Comparison of ENCODE assay signal across 9 cellular contexts in genomic region chr4:136864580-136865185, GRCh38.
A peak's percentile ranks its signal among the peaks of the same experiment; 100 is the strongest.
DNase-seq lines count a peak whose midpoint lies in the region; ATAC-seq, FAIRE-seq and TF ChIP-seq lines count a peak whose summit lies in the region.
"Had no signal": no experiment of that assay in that cellular context is flagged by ENCODE, and none has a peak within 500 bp of the region (broad histone marks: within the 10 kb centered on the region; RNA-seq: fewer than 3 reads in every experiment).

No MANE protein-coding gene starts in this region.

- H3K36me3 ChIP-seq in right atrium auricular region, result no peaks in the 10 kb centered on the region
- H3K36me3 ChIP-seq in small intestine (ENCODE audit: control insufficient read depth in 2 of 2, insufficient read depth in 2 of 2, low read length in 2 of 2), result no peaks in the 10 kb centered on the region

- H3K4me1 ChIP-seq in right atrium auricular region, result peaks cover 0 to 5% of the 10 kb centered on the region in 2 donors
- no peaks in the 10 kb centered on the region for H3K4me1 ChIP-seq in small intestine (ENCODE audit: control insufficient read depth in 2 of 2, insufficient read depth in 1 of 2, low read depth in 1 of 2, low read length in 1 of 2)

- 2 to 4% (median 3%) methylated on average over 2 of the region's 2 CpGs for WGBS in small intestine, 3 donors

- peak; percentile 61 for DNase-seq in DMS153 (lab: John Stamatoyannopoulos, UW)
- peak; percentile 2 for DNase-seq in GM19239 (ENCODE audit: insufficient read length, low spot score)
- peak; percentile 34 for DNase-seq in NCI-H2171 (lab: John Stamatoyannopoulos, UW)
- DNase-seq in activated CD4-positive, alpha-beta T cell treated with anti-CD3 and anti-CD28 coated beads, Interleukin-2, amount 50 U/mL, for 48 hours, result peak; percentile 1 to 14
- no peak for DNase-seq in right atrium auricular region (ENCODE audit: low spot score)
- peak; percentile 47 for DNase-seq in small intestine

- peak; percentile 43 to 81 for TF ChIP-seq CTCF in right atrium auricular region (IDR thresholded peaks at IDR 0.05)

- H3K4me3 ChIP-seq in right atrium auricular region (no peak overlapping the region), small intestine (ENCODE audit: low read depth in 1 of 2, low read length in 2 of 2) (no peak overlapping the region)

- no peaks in the 10 kb centered on the region for H3K9me3 ChIP-seq in right atrium auricular region
- H3K9me3 ChIP-seq in small intestine (ENCODE audit: control insufficient read depth, low read depth), result no peaks in the 10 kb centered on the region

- ATAC-seq in HG03135 (IDR thresholded peaks at IDR 0.05; ENCODE audit: unreplicated experiment) (peak; percentile 86), esophagus mucosa (no peak)
- ATAC-seq: stimulated activated naive CD8-positive, alpha-beta T cell treated with anti-CD3 and anti-CD28 coated beads, Interleukin-15, amount 100 ng/mL, for 72 hours had no signal

- peak; percentile 94 for FAIRE-seq in GM19239 (lab: Jason Lieb, UNC)
- FAIRE-seq in small intestine (lab: Jason Lieb, UNC), result peak; percentile 15

- no peaks in the 10 kb centered on the region for H3K27me3 ChIP-seq in right atrium auricular region
- H3K27me3 ChIP-seq in small intestine (ENCODE audit: control insufficient read depth in 2 of 2, insufficient read depth in 2 of 2, low read length in 2 of 2), result no peaks in the 10 kb centered on the region

- no peak overlapping the region for H3K27ac ChIP-seq in right atrium auricular region
- H3K27ac ChIP-seq in small intestine (ENCODE audit: low read depth in 1 of 2, low read length in 1 of 2), result no peak overlapping the region
